Comparison of ENCODE assay signal across 17 cellular contexts in genomic region chr4:75302648-75303047, GRCh38.
"Had no signal": no experiment of that assay in that cellular context is flagged by ENCODE, and none has a peak within 500 bp of the region (broad histone marks: within the 10 kb centered on the region; RNA-seq: fewer than 3 reads in every experiment).

No MANE protein-coding gene starts in this region.

- H3K9me3 Mint-ChIP-seq: activated B cell treated with CpG ODN at 0.5 μM for 24 hours; activated T-cell treated with anti-CD3 and anti-CD28 coated beads, Interleukin-2, amount 50 U/mL, for 4 hours had no signal

- H3K27ac ChIP-seq: body of pancreas, prostate gland, right atrium auricular region, tibial artery had no signal

- H3K9me3 ChIP-seq: body of pancreas, prostate gland, right atrium auricular region, tibial artery had no signal

- DNase-seq: activated B cell treated with CpG ODN at 0.5 μM for 24 hours; activated CD4-positive, alpha-beta T cell treated with anti-CD3 and anti-CD28 coated beads for 48 hours; activated CD8-positive, alpha-beta memory T cell treated with anti-CD3 and anti-CD28 coated beads, Interleukin-2, amount 50 U/mL, for 4 hours; activated naive CD4-positive, alpha-beta T cell treated with anti-CD3 and anti-CD28 coated beads for 36 hours; activated T-cell treated with anti-CD3 and anti-CD28 coated beads, Interleukin-2, amount 50 U/mL, for 4 hours; body of pancreas; caudate nucleus; effector memory CD8-positive, alpha-beta T cell; foreskin fibroblast; left ventricle myocardium superior; naive thymus-derived CD4-positive, alpha-beta T cell; stimulated activated naive CD8-positive, alpha-beta T cell treated with anti-CD3 and anti-CD28 coated beads, Interleukin-15, Interleukin-2, amounts not matched to agents 100 U/mL and 50 U/mL, for 24 hours; substantia nigra; tibial artery had no signal

- H3K4me1 ChIP-seq: body of pancreas, prostate gland, right atrium auricular region, tibial artery had no signal

- H3K4me3 Mint-ChIP-seq: activated B cell treated with CpG ODN at 0.5 μM for 24 hours; activated naive CD4-positive, alpha-beta T cell treated with anti-CD3 and anti-CD28 coated beads for 36 hours; activated T-cell treated with anti-CD3 and anti-CD28 coated beads, Interleukin-2, amount 50 U/mL, for 4 hours; effector memory CD8-positive, alpha-beta T cell; memory B cell; naive thymus-derived CD4-positive, alpha-beta T cell had no signal

- H3K4me3 ChIP-seq: body of pancreas, prostate gland, right atrium auricular region, tibial artery had no signal

- H3K36me3 Mint-ChIP-seq: naive thymus-derived CD4-positive, alpha-beta T cell had no signal

- H3K36me3 ChIP-seq: prostate gland, right atrium auricular region, tibial artery had no signal

- H3K27me3 ChIP-seq: body of pancreas, right atrium auricular region, tibial artery had no signal

- ATAC-seq: activated T-cell treated with anti-CD3 and anti-CD28 coated beads, Interleukin-2, amount 50 U/mL, for 4 hours; body of pancreas; effector memory CD8-positive, alpha-beta T cell; left ventricle myocardium superior; naive thymus-derived CD4-positive, alpha-beta T cell; stimulated activated naive CD8-positive, alpha-beta T cell treated with anti-CD3 and anti-CD28 coated beads, Interleukin-15, Interleukin-2, amounts not matched to agents 100 U/mL and 50 U/mL, for 24 hours had no signal

- H3K4me1 Mint-ChIP-seq: activated B cell treated with CpG ODN at 0.5 μM for 24 hours, memory B cell had no signal

- H3K27me3 Mint-ChIP-seq: effector memory CD8-positive, alpha-beta T cell had no signal

- H3K27ac Mint-ChIP-seq: activated B cell treated with CpG ODN at 0.5 μM for 24 hours; activated naive CD4-positive, alpha-beta T cell treated with anti-CD3 and anti-CD28 coated beads for 36 hours; effector memory CD8-positive, alpha-beta T cell; memory B cell; naive thymus-derived CD4-positive, alpha-beta T cell had no signal
